Comparison of ENCODE assay signal across 8 cellular contexts in genomic region chr7:138001529-138002095, GRCh38. TPM values are rescaled to one million over a fixed set of nuclear protein-coding genes. Genes with fewer than 3 reads are reported as not detected.
DNase-seq lines count a peak whose midpoint lies in the region; ATAC-seq and TF ChIP-seq lines count a peak whose summit lies in the region.

A gene with protein sequence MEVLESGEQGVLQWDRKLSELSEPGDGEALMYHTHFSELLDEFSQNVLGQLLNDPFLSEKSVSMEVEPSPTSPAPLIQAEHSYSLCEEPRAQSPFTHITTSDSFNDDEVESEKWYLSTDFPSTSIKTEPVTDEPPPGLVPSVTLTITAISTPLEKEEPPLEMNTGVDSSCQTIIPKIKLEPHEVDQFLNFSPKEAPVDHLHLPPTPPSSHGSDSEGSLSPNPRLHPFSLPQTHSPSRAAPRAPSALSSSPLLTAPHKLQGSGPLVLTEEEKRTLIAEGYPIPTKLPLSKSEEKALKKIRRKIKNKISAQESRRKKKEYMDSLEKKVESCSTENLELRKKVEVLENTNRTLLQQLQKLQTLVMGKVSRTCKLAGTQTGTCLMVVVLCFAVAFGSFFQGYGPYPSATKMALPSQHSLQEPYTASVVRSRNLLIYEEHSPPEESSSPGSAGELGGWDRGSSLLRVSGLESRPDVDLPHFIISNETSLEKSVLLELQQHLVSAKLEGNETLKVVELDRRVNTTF (minus strand): TSS chr7:138002086. CDS start chr7:138001705, 381 bp downstream.

- peaks cover 6 to 7% of the 10 kb centered on the region in 2 donors for H3K4me1 ChIP-seq in lung (ENCODE audit: control insufficient read depth in 2 of 2, insufficient read depth in 2 of 2, low read length in 2 of 2)

- TF ChIP-seq CTCF in GM12865 (IDR thresholded peaks at IDR 0.05; ENCODE audit: insufficient read depth, low read depth, low read length, missing control alignments) (no peak), lung (IDR thresholded peaks at IDR 0.05; ENCODE audit: control extremely low read depth, extremely low read depth) (no peak), GM13976 (IDR thresholded peaks at IDR 0.05; ENCODE audit: borderline replicate concordance, control extremely low read depth, extremely low read depth, insufficient read depth, missing control alignments) (no peak)

- peak; percentile 83 for DNase-seq in GM12865 (ENCODE audit: low read depth)
- DNase-seq in HEK293T (ENCODE audit: extremely low spot score): peak; percentile 67
- DNase-seq in NCI-H187 treated with DMSO at 0.1 percent for 48 hours (lab: John Stamatoyannopoulos, UW): peak; percentile 44
- DNase-seq in activated CD4-positive, alpha-beta T cell treated with anti-CD3 and anti-CD28 coated beads, Interleukin-2, amount 50 U/mL, for 1 hour: peak; percentile 56
- DNase-seq in dermis blood vessel endothelial cell: peak; percentile 70
- DNase-seq in lung (ENCODE audit: low spot score): peak; percentile 70
- peak; percentile 35 for DNase-seq in stimulated activated CD8-positive, alpha-beta memory T cell treated with anti-CD3 and anti-CD28 coated beads, Interleukin-12 subunit alpha, Interleukin-12 subunit beta, amount 100 ng/mL, for 1 hour (ENCODE audit: low read depth)
- DNase-seq in GM13976 (ENCODE audit: low spot score): no peak

- WGBS in lung, 2 donors: 0 to 1% methylated on average over 47 of the region's 47 CpGs

- no peaks in the 10 kb centered on the region for H3K36me3 ChIP-seq in lung (ENCODE audit: control insufficient read depth in 2 of 2, insufficient read depth in 2 of 2, low read length in 2 of 2)

- POLR2A ChIA-PET in HEK293T (lab: Yijun Ruan, JAX): interaction anchor here (0.6 to 1.4 kb wide), 4 partner anchors 12 to 90 kb away, joined by 3 to 4 read pairs (median 4); no protein-coding TSS in a partner anchor

- CTCF ChIA-PET in HEK293T (lab: Yijun Ruan, JAX): interaction anchor here (0.6 to 3.1 kb wide), 14 partner anchors 9 to 715 kb away, joined by 3 to 26 read pairs (median 3); no protein-coding TSS in a partner anchor

- H3K27ac ChIP-seq in lung (ENCODE audit: low read depth in 1 of 2, low read length in 1 of 2): peak within 1 kb of the TSS; percentile 87 to 98

- in situ Hi-C loops in GM13976 (cut with MboI; ENCODE audit: low sequenced_read_pairs, unreplicated experiment): loop anchor here (5.0 to 10.0 kb wide), 2 partner anchors 94 to 347 kb away; no protein-coding TSS in a partner anchor

- peak; percentile 45 for ATAC-seq in lung (ENCODE audit: insufficient read depth, low FRiP score)

- H3K4me3 ChIP-seq in GM12865 (ENCODE audit: low read depth, low read length): peak within 1 kb of the TSS; percentile 68
- H3K4me3 ChIP-seq in lung: peak within 1 kb of the TSS; percentile 59

- no peaks in the 10 kb centered on the region for H3K27me3 ChIP-seq in lung (ENCODE audit: control insufficient read depth, insufficient read depth)

- H3K9me3 ChIP-seq in lung (ENCODE audit: control insufficient read depth in 2 of 2, insufficient read depth in 1 of 2, low read length in 1 of 2): no peaks in the 10 kb centered on the region

TF ChIP-seq in HEK293T, 16 proteins besides CTCF, POLR2A, EP300 and RAD21:
- TF ChIP-seq TARDBP (IDR thresholded peaks at IDR 0.05) (no peak), HDGF (IDR thresholded peaks at IDR 0.05; ENCODE audit: borderline replicate concordance) (no peak), L3MBTL2 (conservative IDR thresholded peaks at IDR 0.05) (peak; percentile 76), ARNT (IDR thresholded peaks at IDR 0.05) (peak; percentile 97), BHLHE40 (IDR thresholded peaks at IDR 0.05; ENCODE audit: borderline replicate concordance) (no peak)

RNA-seq across cellular contexts. Expression of the gene that starts here (rescaled TPM):
- total RNA-seq in dermis blood vessel endothelial cell (32.2 and 34.5 TPM in 2 replicates), lung (10 to 100 TPM; 74.3 to 89.1 TPM)
- polyA plus RNA-seq in lung: 10 to 100 TPM in 1 of 2 donors, 1 to 10 TPM in 1; 7.4 to 13.7 TPM
